In genomic region chr2:235765181-235765820, GRCh38 we compare ENCODE assay signal across 7 cellular contexts.
DNase-seq lines count a peak whose midpoint lies in the region; ATAC-seq and TF ChIP-seq lines count a peak whose summit lies in the region.

No MANE protein-coding gene starts in this region.

- POLR2A ChIA-PET in HEK293 (lab: Yijun Ruan, JAX): no interaction called here

- H3K27ac ChIP-seq in HEK293 (ENCODE audit: extremely low read depth, low read depth, low read length) (no peak overlapping the region), VCaP (peak overlapping the region; percentile 15; the same call in 1 of the 2 replicates)

- H3K4me3 ChIP-seq in HEK293 (ENCODE audit: low read depth, low read length): no peak overlapping the region

- peaks cover 0 to 11% of the 10 kb centered on the region in 2 experiments; a peak in 2 of 3 replicates for H3K36me3 ChIP-seq in HEK293 (ENCODE audit: control insufficient read depth in 2 of 2, insufficient read depth in 1 of 2, low read length in 2 of 2)

- ATAC-seq in HG03025 (IDR thresholded peaks at IDR 0.05; ENCODE audit: low FRiP score, unreplicated experiment): no peak

- intact Hi-C loops in head of caudate nucleus (cut with DNase I): loop anchor here (5.0 kb wide), 1 partner anchor 417 kb away; no protein-coding TSS in a partner anchor

- peak in 40 of 42 donors; percentile 44 to 91 (median 66) for DNase-seq in head of caudate nucleus
- DNase-seq in superior temporal gyrus (ENCODE audit: extremely low spot score): peak; percentile 70
- DNase-seq in NCI-H2081 (lab: John Stamatoyannopoulos, UW): no peak
- DNase-seq in NCI-H2227 (lab: John Stamatoyannopoulos, UW; ENCODE audit: unreplicated experiment): no peak

- CTCF ChIA-PET in HEK293 (lab: Yijun Ruan, JAX): interaction anchor here (0.6 to 2.9 kb wide), 19 partner anchors 9 to 956 kb away, joined by 3 to 26 read pairs (median 4); no protein-coding TSS in a partner anchor

- no peaks in the 10 kb centered on the region for H3K9me3 ChIP-seq in HEK293 (ENCODE audit: control insufficient read depth, insufficient read depth, low read depth, low read length)

- H3K4me1 ChIP-seq in HEK293 (ENCODE audit: control insufficient read depth, insufficient read depth, low read length): no peaks in the 10 kb centered on the region

- TF ChIP-seq CTCF in HEK293 (tag by site-specific recombination; IDR thresholded peaks at IDR 0.05) (no peak), VCaP (conservative IDR thresholded peaks at IDR 0.05) (no peak)

TF ChIP-seq in HEK293, 187 proteins besides CTCF, POLR2A, EP300 and RAD21:
- TF ChIP-seq SCRT2 (tag by site-specific recombination; IDR thresholded peaks at IDR 0.05) (no peak), KLF8 (tag by site-specific recombination; IDR thresholded peaks at IDR 0.05) (peak; percentile 43; the same call in 1 of the 2 replicates), ZNF548 (tag by site-specific recombination; IDR thresholded peaks at IDR 0.05) (no peak), ZNF585B (tag by site-specific recombination; IDR thresholded peaks at IDR 0.05) (no peak), PRDM10 (tag by site-specific recombination; IDR thresholded peaks at IDR 0.05) (0 out of 2 replicates have a peak, but pooled peaks have one; percentile 33), EGR2 (tag by site-specific recombination; IDR thresholded peaks at IDR 0.05; ENCODE audit: low read depth) (no peak), ZSCAN18 (tag by site-specific recombination; IDR thresholded peaks at IDR 0.05) (no peak), ZNF621 (tag by site-specific recombination; IDR thresholded peaks at IDR 0.05) (no peak), ZBTB1 (tag by site-specific recombination; IDR thresholded peaks at IDR 0.05) (no peak), ZNF23 (tag by site-specific recombination; IDR thresholded peaks at IDR 0.05; ENCODE audit: borderline replicate concordance) (no peak), ZNF600 (tag by site-specific recombination; IDR thresholded peaks at IDR 0.05) (0 out of 2 replicates have a peak, but pooled peaks have one; percentile 32), ZNF555 (tag by site-specific recombination; conservative IDR thresholded peaks at IDR 0.05) (no peak), ZEB2 (tag by site-specific recombination; IDR thresholded peaks at IDR 0.05) (no peak), ZNF184 (tag by site-specific recombination; IDR thresholded peaks at IDR 0.05) (no peak), ZNF433 (tag by site-specific recombination; IDR thresholded peaks at IDR 0.05; ENCODE audit: low read depth) (no peak), ZNF660 (tag by site-specific recombination; IDR thresholded peaks at IDR 0.05) (no peak), ZNF426 (tag by site-specific recombination; IDR thresholded peaks at IDR 0.05) (no peak), GLIS2 (tag by site-specific recombination; IDR thresholded peaks at IDR 0.05) (no peak)

Comparison
In these comparisons a context has a peak if more than half of its experiments do, and no peak if none do; other contexts are left out.
1. DNase-seq: peak in head of caudate nucleus (40 of 42) and superior temporal gyrus (single experiment); none in NCI-H2081 (0 of 2) and NCI-H2227 (single experiment).